In genomic region chr10:69360485-69361302, GRCh38 we compare ENCODE assay signal across 8 cellular contexts. TPM values are rescaled to one million over a fixed set of nuclear protein-coding genes. Genes with fewer than 3 reads are reported as not detected.
DNase-seq lines count a peak whose midpoint lies in the region; ATAC-seq and TF ChIP-seq lines count a peak whose summit lies in the region.

No MANE protein-coding gene starts in this region.

- no peak for ATAC-seq in naive thymus-derived CD8-positive, alpha-beta T cell
- no peak for ATAC-seq in HG03457 (IDR thresholded peaks at IDR 0.05; ENCODE audit: unreplicated experiment)
- ATAC-seq in HG02763 (IDR thresholded peaks at IDR 0.05; ENCODE audit: unreplicated experiment) = no peak

- H3K4me3 ChIP-seq in AG10803 (ENCODE audit: low read length) = no peak overlapping the region
- H3K4me3 ChIP-seq in effector memory CD4-positive, alpha-beta T cell (ENCODE audit: insufficient read depth, low read depth, low read length, poor library complexity, severe bottlenecking) = no peak overlapping the region

- peak overlapping the region; percentile 45 to 84 (median 64) for H3K4me3 Mint-ChIP-seq in naive thymus-derived CD8-positive, alpha-beta T cell
- no peak overlapping the region for H3K4me3 Mint-ChIP-seq in progenitor cell of endocrine pancreas (ENCODE audit: low read depth)

- TF ChIP-seq CTCF in AG10803 (conservative IDR thresholded peaks at IDR 0.05; ENCODE audit: low read length) (no peak), progenitor cell of endocrine pancreas (IDR thresholded peaks at IDR 0.05; ENCODE audit: unreplicated experiment) (no peak)

- peak; percentile 84 for DNase-seq in AG10803 (ENCODE audit: low read depth)
- peak; percentile 80 for DNase-seq in NCI-H2029 (lab: John Stamatoyannopoulos, UW)
- no peak for DNase-seq in effector memory CD4-positive, alpha-beta T cell
- DNase-seq in naive thymus-derived CD8-positive, alpha-beta T cell = no peak
- no peak for DNase-seq in NCI-H1930 (lab: John Stamatoyannopoulos, UW)
- no peak for DNase-seq in progenitor cell of endocrine pancreas (ENCODE audit: low spot score, unreplicated experiment)

- H3K27ac ChIP-seq in effector memory CD4-positive, alpha-beta T cell (ENCODE audit: insufficient read depth, low read length, poor library complexity, severe bottlenecking) = peak overlapping the region; percentile 43

- peaks cover 26 to 79% (median 63%) of the 10 kb centered on the region in 4 donors for H3K4me1 Mint-ChIP-seq in naive thymus-derived CD8-positive, alpha-beta T cell
- peaks cover 12% of the 10 kb centered on the region for H3K4me1 Mint-ChIP-seq in progenitor cell of endocrine pancreas (ENCODE audit: low read depth)

- no peaks in the 10 kb centered on the region for H3K9me3 Mint-ChIP-seq in naive thymus-derived CD8-positive, alpha-beta T cell
- H3K9me3 Mint-ChIP-seq in progenitor cell of endocrine pancreas (ENCODE audit: low read depth) = no peaks in the 10 kb centered on the region

- H3K36me3 ChIP-seq in effector memory CD4-positive, alpha-beta T cell (ENCODE audit: control insufficient read depth, insufficient read depth, low read length) = peaks cover 25% of the 10 kb centered on the region

- H3K27me3 Mint-ChIP-seq in naive thymus-derived CD8-positive, alpha-beta T cell = no peaks in the 10 kb centered on the region
- H3K27me3 Mint-ChIP-seq in progenitor cell of endocrine pancreas = no peaks in the 10 kb centered on the region

- peaks cover 44% of the 10 kb centered on the region for H3K4me1 ChIP-seq in effector memory CD4-positive, alpha-beta T cell (ENCODE audit: control insufficient read depth, insufficient read depth, low read length, poor library complexity, severe bottlenecking)

- no peaks in the 10 kb centered on the region for H3K9me3 ChIP-seq in effector memory CD4-positive, alpha-beta T cell (ENCODE audit: control insufficient read depth, low read length)

- peaks cover 0 to 31% (median 5%) of the 10 kb centered on the region in 3 donors for H3K36me3 Mint-ChIP-seq in naive thymus-derived CD8-positive, alpha-beta T cell
- no peaks in the 10 kb centered on the region for H3K36me3 Mint-ChIP-seq in progenitor cell of endocrine pancreas (ENCODE audit: insufficient read depth)

- peak overlapping the region; percentile 75 to 97 (median 92) for H3K27ac Mint-ChIP-seq in naive thymus-derived CD8-positive, alpha-beta T cell
- H3K27ac Mint-ChIP-seq in progenitor cell of endocrine pancreas = no peak overlapping the region

- POLR2A ChIA-PET in naive thymus-derived CD8-positive, alpha-beta T cell (lab: Charles Lee) = interaction anchor here (1.0 to 6.4 kb wide), 4 partner anchors 11 to 50 kb away, joined by 3 to 43 read pairs (median 6); no protein-coding TSS in a partner anchor

- no peaks in the 10 kb centered on the region for H3K27me3 ChIP-seq in effector memory CD4-positive, alpha-beta T cell (replicated peaks; ENCODE audit: control insufficient read depth, insufficient read depth, low read length, poor library complexity, severe bottlenecking)

RNA-seq across cellular contexts. Expression of gene TACR2, which starts 56.0 kb away (rescaled TPM):
- total RNA-seq in naive thymus-derived CD8-positive, alpha-beta T cell = not detected
- not detected for polyA plus RNA-seq in naive thymus-derived CD8-positive, alpha-beta T cell
- not detected in 2 replicates for total RNA-seq in progenitor cell of endocrine pancreas

Comparison
In these comparisons a context has a peak if more than half of its experiments do, and no peak if none do; other contexts are left out.
1. DNase-seq: peak in AG10803 (single experiment) and NCI-H2029 (single experiment); none in effector memory CD4-positive, alpha-beta T cell (0 of 3), naive thymus-derived CD8-positive, alpha-beta T cell (0 of 10), NCI-H1930 (0 of 2) and progenitor cell of endocrine pancreas (single experiment).